11 cellular contexts compared by ENCODE assay signal in genomic region chr6:167645383-167645782, GRCh38.
A peak's percentile ranks its signal among the peaks of the same experiment; 100 is the strongest.
DNase-seq lines count a peak whose midpoint lies in the region; ATAC-seq and TF ChIP-seq lines count a peak whose summit lies in the region.
"Had no signal": no experiment of that assay in that cellular context is flagged by ENCODE, and none has a peak within 500 bp of the region (broad histone marks: within the 10 kb centered on the region; RNA-seq: fewer than 3 reads in every experiment).

No MANE protein-coding gene starts in this region.

- H3K4me1 Mint-ChIP-seq in endothelial cell (ENCODE audit: unreplicated experiment) = peaks cover 27% of the 10 kb centered on the region
- peaks cover 36% of the 10 kb centered on the region for H3K4me1 Mint-ChIP-seq in nephron progenitor cell

- no peaks in the 10 kb centered on the region for H3K9me3 Mint-ChIP-seq in endothelial cell (ENCODE audit: unreplicated experiment)
- peaks cover 18% of the 10 kb centered on the region for H3K9me3 Mint-ChIP-seq in nephron progenitor cell

- no peaks in the 10 kb centered on the region for H3K36me3 ChIP-seq in left ventricle myocardium inferior

- H3K36me3 Mint-ChIP-seq in endothelial cell (ENCODE audit: low read depth, unreplicated experiment) (peaks cover 11% of the 10 kb centered on the region), nephron progenitor cell (ENCODE audit: low read depth) (no peaks in the 10 kb centered on the region)

- H3K4me3 ChIP-seq in left ventricle myocardium inferior = no peak overlapping the region

- peak; percentile 50 for ATAC-seq in left ventricle myocardium superior

- H3K27me3 ChIP-seq in left ventricle myocardium inferior (ENCODE audit: low read depth) = no peaks in the 10 kb centered on the region

- peaks cover 10% of the 10 kb centered on the region for H3K27me3 Mint-ChIP-seq in endothelial cell (ENCODE audit: unreplicated experiment)
- H3K27me3 Mint-ChIP-seq in nephron progenitor cell (ENCODE audit: low read depth, poor library complexity) = peaks cover 6% of the 10 kb centered on the region

- intact Hi-C loops in left ventricle myocardium superior (cut with micrococcal nuclease) = no loop called here
- intact Hi-C loops in left ventricle myocardium inferior (cut with micrococcal nuclease) = no loop called here

- no peak overlapping the region for H3K27ac ChIP-seq in left ventricle myocardium inferior (replicated peaks)

- DNase-seq in left ventricle myocardium superior (no peak), left ventricle myocardium inferior (no peak), endothelial cell (ENCODE audit: low spot score) (no peak), nephron progenitor cell (no peak), NCI-H82 treated with DMSO at 0.1 percent for 48 hours (lab: John Stamatoyannopoulos, UW; ENCODE audit: unreplicated experiment) (no peak), cortex of kidney (lab: John Stamatoyannopoulos, UW) (no peak)
- no peak for DNase-seq in stimulated activated CD4-positive, alpha-beta T cell treated with anti-CD3 and anti-CD28 coated beads, Interleukin-1b, Interleukin-23, amount 100 ng/mL, for 48 hours
- DNase-seq: ACHN, DMS53, HCEC 1CT, HFFc6 had no signal

- H3K27ac Mint-ChIP-seq in endothelial cell (ENCODE audit: unreplicated experiment) (peak overlapping the region; percentile 16), nephron progenitor cell (peak overlapping the region; percentile 56)
- H3K27ac Mint-ChIP-seq: HFFc6 had no signal

- no peak for TF ChIP-seq CTCF in left ventricle myocardium inferior (IDR thresholded peaks at IDR 0.05; ENCODE audit: borderline replicate concordance)
- TF ChIP-seq CTCF in endothelial cell (IDR thresholded peaks at IDR 0.05; ENCODE audit: unreplicated experiment) = no peak
- TF ChIP-seq CTCF in nephron progenitor cell (IDR thresholded peaks at IDR 0.05) = no peak

- H3K9me3 ChIP-seq in left ventricle myocardium inferior (replicated peaks) = no peaks in the 10 kb centered on the region

- peaks cover 19% of the 10 kb centered on the region for H3K4me1 ChIP-seq in left ventricle myocardium inferior

- H3K4me3 Mint-ChIP-seq in endothelial cell (ENCODE audit: unreplicated experiment) (no peak overlapping the region), nephron progenitor cell (no peak overlapping the region)
- H3K4me3 Mint-ChIP-seq: HFFc6 had no signal
